In genomic region chrX:24366762-24367400, GRCh38 we compare ENCODE assay signal across 8 cellular contexts. TPM values are rescaled to one million over a fixed set of nuclear protein-coding genes. Genes with fewer than 3 reads are reported as not detected.
"Had no signal": no experiment of that assay in that cellular context is flagged by ENCODE, and none has a peak within 500 bp of the region (broad histone marks: within the 10 kb centered on the region; RNA-seq: fewer than 3 reads in every experiment).

No MANE protein-coding gene starts in this region.

RNA-seq across cellular contexts. Expression of gene SUPT20HL1, which starts 6.4 kb away (rescaled TPM):
- total RNA-seq: HT1080, LHCN-M2, MCF 10A, OCI-LY7, PC-3, SK-MEL-5 had no signal
- polyA plus RNA-seq: IgD-negative memory B cell, SK-N-SH had no signal

RNA-seq across cellular contexts. Expression of gene SUPT20HL2, which starts 53.0 kb away (rescaled TPM):
- total RNA-seq: HT1080, LHCN-M2, MCF 10A, OCI-LY7, PC-3, SK-MEL-5 had no signal
- polyA plus RNA-seq: IgD-negative memory B cell, SK-N-SH had no signal
